ENCODE assay signal across 14 cellular contexts in the genomic region with DNA sequence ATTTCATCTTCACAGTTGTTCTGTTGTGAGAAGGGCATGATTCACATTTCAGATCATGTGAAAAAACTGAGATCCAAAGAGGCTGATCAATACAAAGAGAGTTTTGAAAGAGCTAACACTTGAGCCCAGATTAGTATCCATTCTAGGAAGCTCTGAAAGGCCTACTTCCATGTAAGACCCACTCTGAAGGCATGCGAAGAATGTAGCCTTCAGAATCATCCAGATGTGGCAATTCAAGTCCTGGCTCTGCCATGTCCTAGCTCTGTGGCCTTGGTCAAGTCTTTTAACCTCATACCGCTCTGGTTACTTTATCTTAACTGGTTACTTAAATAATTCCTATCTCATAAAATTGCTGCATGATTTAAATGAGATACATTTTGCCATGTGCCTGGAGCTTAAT.
"Had no signal": no experiment of that assay in that cellular context is flagged by ENCODE, and none has a peak within 500 bp of the region (broad histone marks: within the 10 kb centered on the region; RNA-seq: fewer than 3 reads in every experiment).

No MANE protein-coding gene starts in this region.

- H3K27ac ChIP-seq: esophagus squamous epithelium, foreskin keratinocyte, hepatocyte, left ventricle myocardium inferior, lower lobe of right lung, psoas muscle, skin epidermis had no signal

- H3K36me3 ChIP-seq: esophagus squamous epithelium, left ventricle myocardium inferior, lower lobe of right lung had no signal

- DNase-seq: effector memory CD8-positive, alpha-beta T cell; esophagus squamous epithelium; foreskin keratinocyte; head of caudate nucleus; left ventricle myocardium inferior; lower lobe of right lung; mesenchymal stem cell; naive B cell; psoas muscle; stimulated activated CD4-positive, alpha-beta T cell treated with anti-CD3 and anti-CD28 coated beads, Interleukin-12 subunit alpha, Interleukin-12 subunit beta, amount 100 ng/mL, for 4 hours; stimulated activated naive CD4-positive, alpha-beta T cell treated with Interleukin-2 at 50 U/mL for 16 hours had no signal

- H3K4me3 ChIP-seq: esophagus squamous epithelium, hepatocyte, left ventricle myocardium inferior, lower lobe of right lung, psoas muscle, skin epidermis had no signal

- H3K9me3 ChIP-seq: esophagus squamous epithelium, left ventricle myocardium inferior, lower lobe of right lung, psoas muscle had no signal

- H3K4me2 ChIP-seq: hepatocyte had no signal

- H3K4me1 ChIP-seq: esophagus squamous epithelium, foreskin keratinocyte, left ventricle myocardium inferior, lower lobe of right lung, psoas muscle had no signal

- H2AFZ ChIP-seq: hepatocyte had no signal

- H3K27me3 ChIP-seq: esophagus squamous epithelium, hepatocyte had no signal

- ATAC-seq: effector memory CD8-positive, alpha-beta T cell; foreskin keratinocyte; lower lobe of right lung; psoas muscle; sciatic nerve had no signal

- H3K79me2 ChIP-seq: hepatocyte had no signal
